ENCODE assay signal across 11 cellular contexts in genomic region chr12:105561981-105562726, GRCh38.
DNase-seq lines count a peak whose midpoint lies in the region; ATAC-seq and TF ChIP-seq lines count a peak whose summit lies in the region.
"Had no signal": no experiment of that assay in that cellular context is flagged by ENCODE, and none has a peak within 500 bp of the region (broad histone marks: within the 10 kb centered on the region; RNA-seq: fewer than 3 reads in every experiment).

No MANE protein-coding gene starts in this region.

- H3K27ac Mint-ChIP-seq in WTC11 = no peak overlapping the region
- H3K27ac Mint-ChIP-seq: IgD-negative memory B cell had no signal

- H3K4me1 ChIP-seq in aorta (ENCODE audit: control insufficient read depth in 1 of 2, insufficient read depth in 2 of 2, low read length in 2 of 2) = no peaks in the 10 kb centered on the region
- H3K4me1 ChIP-seq: BLaER1 had no signal

- no peaks in the 10 kb centered on the region for H3K36me3 Mint-ChIP-seq in WTC11
- H3K36me3 Mint-ChIP-seq: IgD-negative memory B cell had no signal

- H3K27ac ChIP-seq in aorta (ENCODE audit: low read depth in 1 of 2, low read length in 2 of 2) = peak overlapping the region in 1 of 2 donors; percentile 78
- H3K27ac ChIP-seq: BLaER1 had no signal

- H3K4me3 Mint-ChIP-seq in WTC11 = no peak overlapping the region
- H3K4me3 Mint-ChIP-seq: central memory CD8-positive, alpha-beta T cell had no signal

- intact Hi-C loops in Right ventricle myocardium inferior (cut with DNase I) = no loop called here
- intact Hi-C loops in cardiac septum (cut with DNase I) = no loop called here
- intact Hi-C loops in aorta (cut with DNase I) = loop anchor here in 1 of 2 donors (5.0 kb wide), 1 partner anchor 115 kb away; no protein-coding TSS in a partner anchor

- H3K27me3 ChIP-seq in aorta (ENCODE audit: control insufficient read depth in 1 of 2, insufficient read depth in 2 of 2, low read length in 1 of 2) = peaks cover 0 to 1% of the 10 kb centered on the region in 2 donors
- H3K27me3 ChIP-seq: BLaER1 had no signal

- H3K9me3 Mint-ChIP-seq in WTC11 = no peaks in the 10 kb centered on the region
- H3K9me3 Mint-ChIP-seq: central memory CD8-positive, alpha-beta T cell had no signal

- H3K4me3 ChIP-seq in aorta (ENCODE audit: low read length in 2 of 2) = no peak overlapping the region
- H3K4me3 ChIP-seq: BLaER1 had no signal

- no peaks in the 10 kb centered on the region for H3K36me3 ChIP-seq in aorta (ENCODE audit: control insufficient read depth in 1 of 2, insufficient read depth in 2 of 2, low read length in 1 of 2)
- H3K36me3 ChIP-seq: BLaER1 had no signal

- no peaks in the 10 kb centered on the region for H3K9me3 ChIP-seq in aorta (ENCODE audit: control insufficient read depth, low read length)
- H3K9me3 ChIP-seq: BLaER1 had no signal

- POLR2A ChIA-PET in WTC11 (lab: Charles Lee) = no interaction called here

- peaks cover 11% of the 10 kb centered on the region for H3K4me1 Mint-ChIP-seq in WTC11
- H3K4me1 Mint-ChIP-seq: central memory CD8-positive, alpha-beta T cell; IgD-negative memory B cell had no signal

- ATAC-seq in Right ventricle myocardium inferior (peak; percentile 75), WTC11 (peak; percentile 52), aorta (ENCODE audit: low FRiP score) (peak; percentile 75)

- DNase-seq in Right ventricle myocardium inferior (ENCODE audit: missing footprints) = no peak
- no peak for DNase-seq in cardiac septum (ENCODE audit: low spot score)
- DNase-seq in WTC11 (ENCODE audit: low spot score) = no peak
- DNase-seq in islet precursor cell = peak; percentile 91
- peak; percentile 75 to 88 for DNase-seq in aorta
- no peak for DNase-seq in stimulated activated naive CD4-positive, alpha-beta T cell (lab: John Stamatoyannopoulos, UW)
- DNase-seq in UCSD-AML1 (lab: John Stamatoyannopoulos, UW; ENCODE audit: unreplicated experiment) = no peak
- DNase-seq in hippocampal formation (lab: John Stamatoyannopoulos, UW) = no peak

- peaks cover 2% of the 10 kb centered on the region; the same call in 1 of the 2 replicates for H3K27me3 Mint-ChIP-seq in WTC11 (ENCODE audit: low read depth)

- TF ChIP-seq CTCF in WTC11 (IDR thresholded peaks at IDR 0.05) = no peak

- 7 to 8% methylated on average over 19 of the region's 19 CpGs for WGBS in aorta, 2 donors

- CTCF ChIA-PET in WTC11 (lab: Charles Lee) = interaction anchor here (0.6 to 0.7 kb wide), 3 partner anchors 36 to 444 kb away, joined by 3 read pairs; no protein-coding TSS in a partner anchor

TF ChIP-seq in WTC11, 78 proteins besides CTCF, POLR2A, EP300 and RAD21:
- no peak for TF ChIP-seq USF1 (CRISPR knock-in tag; IDR thresholded peaks at IDR 0.05)
- no peak for TF ChIP-seq ZNF263 (CRISPR knock-in tag; IDR thresholded peaks at IDR 0.05; ENCODE audit: low read depth)
- TF ChIP-seq ZNF281 (CRISPR knock-in tag; IDR thresholded peaks at IDR 0.05) = no peak
- TF ChIP-seq ETV6 (CRISPR knock-in tag; IDR thresholded peaks at IDR 0.05) = no peak

Comparison
In these comparisons a context has a peak if more than half of its experiments do, and no peak if none do; other contexts are left out.
1. DNase-seq: peak in islet precursor cell (single experiment) and aorta (2 of 2); none in Right ventricle myocardium inferior (single experiment), cardiac septum (single experiment), WTC11 (single experiment), stimulated activated naive CD4-positive, alpha-beta T cell (0 of 6), UCSD-AML1 (single experiment) and hippocampal formation (0 of 2).
2. Peak in every context shown above with its lines, with median percentiles within 50 percentile points of each other: ATAC-seq.